Comparison of ENCODE assay signal across 17 cellular contexts in genomic region chr17:34853916-34854315, GRCh38.
DNase-seq lines count a peak whose midpoint lies in the region; ATAC-seq lines count a peak whose summit lies in the region.
"Had no signal": no experiment of that assay in that cellular context is flagged by ENCODE, and none has a peak within 500 bp of the region (broad histone marks: within the 10 kb centered on the region; RNA-seq: fewer than 3 reads in every experiment).

No MANE protein-coding gene starts in this region.

- H3K9me3 ChIP-seq in right cardiac atrium (ENCODE audit: control insufficient read depth, low read length) = no peaks in the 10 kb centered on the region
- H3K9me3 ChIP-seq: A549; BLaER1 treated with 17β-estradiol and CSF1 and Interleukin-3, amounts not matched to agents 10 nM and 100 nM; Caco-2 had no signal

- peak; percentile 28 for DNase-seq in activated effector memory CD4-positive, alpha-beta T cell treated with anti-CD3 and anti-CD28 coated beads, Interleukin-2, amount 50 U/mL, for 16 hours
- no peak for DNase-seq in activated effector memory CD4-positive, alpha-beta T cell treated with Interleukin-2 at 50 U/mL for 16 hours
- peak; percentile 26 for DNase-seq in cardiac septum (ENCODE audit: low spot score)
- DNase-seq in right cardiac atrium = no peak
- peak; percentile 14 for DNase-seq in mesenteric fat pad (ENCODE audit: low spot score)
- DNase-seq in dermis blood vessel endothelial cell = no peak
- DNase-seq: AML-193; Caco-2; Calu3; CD4-positive, alpha-beta T cell; CD8-positive, alpha-beta T cell; DMS79 treated with DMSO at 0.1 percent for 48 hours; GF-D8 had no signal

- no peak overlapping the region for H3K4me3 ChIP-seq in right cardiac atrium (ENCODE audit: low read length)
- H3K4me3 ChIP-seq: A549; BLaER1 treated with 17β-estradiol and CSF1 and Interleukin-3, amounts not matched to agents 10 nM and 100 nM had no signal

- no peak for ATAC-seq in right cardiac atrium
- ATAC-seq: A549; CD8-positive, alpha-beta T cell had no signal

- no peaks in the 10 kb centered on the region for H3K4me1 ChIP-seq in right cardiac atrium (ENCODE audit: control insufficient read depth, insufficient read depth, low read length)
- H3K4me1 ChIP-seq: A549, Caco-2 had no signal

- no peaks in the 10 kb centered on the region for H3K27me3 ChIP-seq in right cardiac atrium (ENCODE audit: control insufficient read depth, insufficient read depth)
- H3K27me3 ChIP-seq: BLaER1 treated with 17β-estradiol and CSF1 and Interleukin-3, amounts not matched to agents 10 nM and 100 nM had no signal

- WGBS in right cardiac atrium = 63% methylated on average over 5 of the region's 5 CpGs

- H3K27ac ChIP-seq in right cardiac atrium (ENCODE audit: low read length) = no peak overlapping the region
- H3K27ac ChIP-seq: 22Rv1; A549; BLaER1 treated with 17β-estradiol and CSF1 and Interleukin-3, amounts not matched to agents 10 nM and 100 nM; C4-2B had no signal

- intact Hi-C loops in cardiac septum (cut with DNase I) (no loop called here), right cardiac atrium (cut with DNase I) (no loop called here)

Comparison
In these comparisons a context has a peak if more than half of its experiments do, and no peak if none do; other contexts are left out.
1. DNase-seq: peak in activated effector memory CD4-positive, alpha-beta T cell treated with anti-CD3 and anti-CD28 coated beads, Interleukin-2, amount 50 U/mL, for 16 hours (single experiment), cardiac septum (single experiment) and mesenteric fat pad (single experiment); none in activated effector memory CD4-positive, alpha-beta T cell treated with Interleukin-2 at 50 U/mL for 16 hours (single experiment), right cardiac atrium (0 of 3) and dermis blood vessel endothelial cell (single experiment).